8 cellular contexts compared by ENCODE assay signal in the genomic region with DNA sequence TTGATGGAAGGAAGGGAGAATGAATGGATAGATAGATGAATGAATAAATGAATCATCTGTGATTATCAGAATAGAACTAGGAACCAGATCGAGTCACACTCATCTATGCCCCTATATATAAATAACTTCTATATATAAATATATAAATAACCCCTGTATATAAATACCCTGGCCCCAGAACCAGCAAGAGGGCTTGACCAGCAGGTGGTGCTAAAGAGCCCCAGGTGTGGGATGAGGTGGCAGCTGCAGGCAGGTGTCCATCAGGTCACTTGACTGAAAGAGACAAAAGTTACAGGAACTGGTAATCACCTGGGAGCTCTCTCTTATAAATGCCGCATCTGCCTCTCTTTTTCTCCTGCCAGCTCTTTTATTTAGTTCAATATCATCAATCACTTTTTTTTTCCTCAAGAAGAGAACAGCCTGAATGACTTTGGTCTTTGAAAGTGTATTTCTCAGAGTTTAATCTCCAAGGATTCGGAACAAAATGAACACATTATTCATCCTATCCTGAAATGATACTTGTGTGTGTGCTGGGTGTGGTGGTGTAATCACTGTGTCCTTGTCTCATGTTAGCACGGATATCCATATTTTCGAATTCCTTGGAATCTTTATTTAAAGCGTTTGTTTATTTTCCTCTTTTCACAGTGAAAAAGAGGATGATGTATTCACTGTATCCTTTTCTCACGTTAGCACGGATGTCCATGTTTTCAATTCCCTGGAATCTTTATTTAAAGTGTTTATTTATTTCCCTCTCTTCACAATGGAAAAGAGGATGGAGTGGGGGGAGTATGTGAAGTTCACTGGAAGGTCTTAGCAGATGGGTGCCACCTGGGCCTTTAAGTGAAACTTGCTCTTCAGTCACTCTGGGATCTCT. TPM values are rescaled to one million over a fixed set of nuclear protein-coding genes. Genes with fewer than 3 reads are reported as not detected.
DNase-seq lines count a peak whose midpoint lies in the region; ATAC-seq lines count a peak whose summit lies in the region.

No MANE protein-coding gene starts in this region.

- DNase-seq in ACHN (peak; percentile 56), NCI-H2081 treated with DMSO at 0.1 percent for 48 hours (lab: John Stamatoyannopoulos, UW) (peak; percentile 25), dermis blood vessel endothelial cell (peak; percentile 77), lung microvascular endothelial cell (ENCODE audit: low read depth in 2 of 2) (peak; percentile 77 to 93), OCI-M2 (lab: John Stamatoyannopoulos, UW; ENCODE audit: unreplicated experiment) (no peak)
- peak; percentile 89 for DNase-seq in activated CD4-positive, alpha-beta T cell treated with anti-CD3 and anti-CD28 coated beads for 48 hours
- DNase-seq in stimulated activated CD8-positive, alpha-beta memory T cell treated with anti-CD3 and anti-CD28 coated beads, Interleukin-4, amount 100 ng/mL, for 24 hours (ENCODE audit: low read depth), result peak; percentile 62

- in situ Hi-C loops in ACHN (cut with HindIII; ENCODE audit: low pct_ligation_motif_present, low pct_unique_long_range_greater_than_20kb, low sequenced_read_pairs), result no loop called here

- peak; percentile 42 for ATAC-seq in GM18909 (IDR thresholded peaks at IDR 0.05; ENCODE audit: poor library complexity, unreplicated experiment)

RNA-seq across cellular contexts. Expression of a gene that starts 35.4 kb away (rescaled TPM):
- 80.8 and 102 TPM in 2 replicates for total RNA-seq in dermis blood vessel endothelial cell
- total RNA-seq in lung microvascular endothelial cell, result 25.4 and 30.5 TPM in 2 replicates
